Comparison of ENCODE assay signal across 8 cellular contexts in genomic region chr7:129144834-129145668, GRCh38. TPM values are rescaled to one million over a fixed set of nuclear protein-coding genes. Genes with fewer than 3 reads are reported as not detected.
DNase-seq lines count a peak whose midpoint lies in the region; ATAC-seq, FAIRE-seq and TF ChIP-seq lines count a peak whose summit lies in the region.

No MANE protein-coding gene starts in this region.

- TF ChIP-seq CTCF in D721Med (IDR thresholded peaks at IDR 0.05; ENCODE audit: insufficient read depth, missing control alignments) (peak; percentile 15), OCI-LY3 (IDR thresholded peaks at IDR 0.05; ENCODE audit: low read depth, low read length) (peak; percentile 81), bronchial epithelial cell (IDR thresholded peaks at IDR 0.05; ENCODE audit: insufficient read depth, low read length, severe bottlenecking) (peak; percentile 40), adrenal gland (IDR thresholded peaks at IDR 0.05) (no peak), omental fat pad (IDR thresholded peaks at IDR 0.05) (no peak)

- peak overlapping the region in 5 of 9 donors; percentile 62 to 83 (median 70) for H3K27ac Mint-ChIP-seq in naive thymus-derived CD4-positive, alpha-beta T cell

- H3K9ac ChIP-seq in OCI-LY3 (ENCODE audit: low read length), result peak overlapping the region; percentile 98

- H3K36me3 ChIP-seq in OCI-LY3 (replicated peaks; ENCODE audit: low read depth, low read length), result peaks cover 36% of the 10 kb centered on the region
- no peaks in the 10 kb centered on the region for H3K36me3 ChIP-seq in bronchial epithelial cell (ENCODE audit: control insufficient read depth, insufficient read depth, low read length)
- H3K36me3 ChIP-seq in naive thymus-derived CD4-positive, alpha-beta T cell (ENCODE audit: control insufficient read depth in 2 of 3, insufficient read depth in 3 of 3, low read length in 3 of 3), result no peaks in the 10 kb centered on the region
- no peaks in the 10 kb centered on the region for H3K36me3 ChIP-seq in adrenal gland (replicated peaks in 1 of 2)

- peak; percentile 31 for DNase-seq in D721Med (ENCODE audit: insufficient read length, low spot score)
- no peak for DNase-seq in bronchial epithelial cell (ENCODE audit: low read depth)
- peak in 6 of 9 donors; percentile 22 to 34 (median 26) for DNase-seq in naive thymus-derived CD4-positive, alpha-beta T cell
- DNase-seq in adrenal gland, result no peak
- DNase-seq in NCI-H146 (lab: John Stamatoyannopoulos, UW), result no peak
- no peak for DNase-seq in omental fat pad (ENCODE audit: low spot score)

- peaks cover 0 to 64% (median 5%) of the 10 kb centered on the region in 5 donors for H3K27me3 Mint-ChIP-seq in naive thymus-derived CD4-positive, alpha-beta T cell

- intact Hi-C loops in naive thymus-derived CD4-positive, alpha-beta T cell (cut with micrococcal nuclease), result loop anchor here in 1 of 2 donors (1.0 to 2.0 kb wide), 3 partner anchors 24 to 80 kb away; partner anchors contain the start of gene AHCYL2
- intact Hi-C loops in adrenal gland (cut with DNase I), result no loop called here

- peak overlapping the region; percentile 89 for H3K4me3 ChIP-seq in OCI-LY3 (ENCODE audit: low read length)
- H3K4me3 ChIP-seq in bronchial epithelial cell (ENCODE audit: low read depth, low read length), result peak overlapping the region; percentile 51
- H3K4me3 ChIP-seq in naive thymus-derived CD4-positive, alpha-beta T cell (ENCODE audit: low read length), result peak overlapping the region; percentile 47
- H3K4me3 ChIP-seq in adrenal gland, result peak overlapping the region in 2 of 4 donors; percentile 40 to 74

- CTCF ChIA-PET in naive thymus-derived CD4-positive, alpha-beta T cell (lab: Charles Lee), result interaction anchor here (1.4 to 1.5 kb wide), 2 partner anchors 19 to 54 kb away, joined by 3 to 6 read pairs; no protein-coding TSS in a partner anchor

- peak overlapping the region; percentile 97 for H3K4me2 ChIP-seq in OCI-LY3 (ENCODE audit: low read length)

- peaks cover 0 to 11% (median 0%) of the 10 kb centered on the region in 5 donors for H3K36me3 Mint-ChIP-seq in naive thymus-derived CD4-positive, alpha-beta T cell

- H3K4me1 ChIP-seq in OCI-LY3 (ENCODE audit: low read length), result peaks cover 43% of the 10 kb centered on the region
- peaks cover 4 to 10% of the 10 kb centered on the region in 2 donors for H3K4me1 ChIP-seq in naive thymus-derived CD4-positive, alpha-beta T cell (ENCODE audit: control insufficient read depth in 2 of 2, insufficient read depth in 2 of 2, low read length in 2 of 2)
- H3K4me1 ChIP-seq in adrenal gland (replicated peaks in 1 of 2), result peaks cover 0 to 4% of the 10 kb centered on the region in 2 donors

- peak overlapping the region; percentile 96 for H3K27ac ChIP-seq in OCI-LY3 (ENCODE audit: low read length)
- H3K27ac ChIP-seq in naive thymus-derived CD4-positive, alpha-beta T cell (ENCODE audit: low read depth, low read length), result peak overlapping the region; percentile 58
- peak overlapping the region in 2 of 5 donors; percentile 13 to 34 for H3K27ac ChIP-seq in adrenal gland

- H3K4me1 Mint-ChIP-seq in naive thymus-derived CD4-positive, alpha-beta T cell, result peaks cover 12 to 36% (median 27%) of the 10 kb centered on the region in 7 donors

- whole genome bisulfite sequencing in adrenal gland, 4 donors, result 6 to 67% (median 10%) methylated on average over 7 to 58 of the region's 58 CpGs

- peak overlapping the region; percentile 78 to 97 (median 88) for H3K4me3 Mint-ChIP-seq in naive thymus-derived CD4-positive, alpha-beta T cell

- POLR2A ChIA-PET in naive thymus-derived CD4-positive, alpha-beta T cell (lab: Charles Lee), result interaction anchor here (1.6 kb wide), 1 partner anchor 24 kb away, joined by 4 read pairs; no protein-coding TSS in a partner anchor

- H3K9me3 ChIP-seq in OCI-LY3 (ENCODE audit: insufficient read depth, low read length), result no peaks in the 10 kb centered on the region
- no peaks in the 10 kb centered on the region for H3K9me3 ChIP-seq in naive thymus-derived CD4-positive, alpha-beta T cell (ENCODE audit: control insufficient read depth in 2 of 3, low read length in 3 of 3)
- H3K9me3 ChIP-seq in adrenal gland (replicated peaks in 1 of 3), result no peaks in the 10 kb centered on the region

- no peak for FAIRE-seq in D721Med (lab: Jason Lieb, UNC)
- no peak for FAIRE-seq in bronchial epithelial cell (lab: Jason Lieb, UNC)

- H3K27me3 ChIP-seq in OCI-LY3 (ENCODE audit: low read depth, low read length) (0 out of 2 replicates have a peak, but pooled peaks cover 4% of the 10 kb centered on the region), bronchial epithelial cell (ENCODE audit: control insufficient read depth, insufficient read depth, low read length) (peaks cover 4% of the 10 kb centered on the region), adrenal gland (no peaks in the 10 kb centered on the region)
- peaks cover 0 to 5% of the 10 kb centered on the region in 2 donors for H3K27me3 ChIP-seq in naive thymus-derived CD4-positive, alpha-beta T cell (ENCODE audit: control insufficient read depth in 2 of 2, insufficient read depth in 2 of 2, low read length in 2 of 2)

- no peak for TF ChIP-seq POLR2A in adrenal gland (IDR thresholded peaks at IDR 0.05)

- H3K79me2 ChIP-seq in OCI-LY3 (ENCODE audit: low read length), result peaks cover 59% of the 10 kb centered on the region

- ATAC-seq in GM21619 (IDR thresholded peaks at IDR 0.05; ENCODE audit: unreplicated experiment) (peak; percentile 12), omental fat pad (ENCODE audit: low FRiP score) (no peak)
- peak; percentile 57 for ATAC-seq in naive thymus-derived CD4-positive, alpha-beta T cell

- H3K9me3 Mint-ChIP-seq in naive thymus-derived CD4-positive, alpha-beta T cell, result peaks cover 0 to 1% (median 0%) of the 10 kb centered on the region in 11 donors

- H4K20me1 ChIP-seq in OCI-LY3 (ENCODE audit: insufficient read depth, low read length), result peaks cover 17% of the 10 kb centered on the region

- H2AFZ ChIP-seq in OCI-LY3 (ENCODE audit: low read depth, low read length), result no peak overlapping the region

RNA-seq across cellular contexts. Expression of gene TSPAN33, which starts 0.5 kb away (rescaled TPM):
- total RNA-seq in bronchial epithelial cell, result 1.3 and 1.7 TPM in 2 replicates
- 10 to 100 TPM in 1 of 5 experiments, 1 to 10 TPM in 4; 1.8 to 14.8 (median 3.6) TPM for total RNA-seq in naive thymus-derived CD4-positive, alpha-beta T cell
- polyA plus RNA-seq in naive thymus-derived CD4-positive, alpha-beta T cell, result 10 to 100 TPM in 1 of 2 donors, 1 to 10 TPM in 1; 3.3 to 13.0 TPM
- total RNA-seq in adrenal gland, result 10 to 100 TPM in 6 of 8 donors, 1 to 10 TPM in 2; 5.5 to 20.0 (median 12.0) TPM
- polyA plus RNA-seq in adrenal gland, result 1 to 10 TPM; 3.6 to 8.4 (median 6.5) TPM
- 1 to 10 TPM; 1.7 to 8.1 (median 7.0) TPM for total RNA-seq in omental fat pad

RNA-seq across cellular contexts. Expression of gene SMO, which starts 43.4 kb away (rescaled TPM):
- total RNA-seq in bronchial epithelial cell, result 2.4 and 5.0 TPM in 2 replicates
- total RNA-seq in naive thymus-derived CD4-positive, alpha-beta T cell, result under 1 TPM in 2 of 5 experiments, not detected in 3; 0.11 to 0.22 TPM
- not detected for polyA plus RNA-seq in naive thymus-derived CD4-positive, alpha-beta T cell
- 10 to 100 TPM in 3 of 8 donors, 1 to 10 TPM in 5; 3.6 to 23.9 (median 9.4) TPM for total RNA-seq in adrenal gland
- 10 to 100 TPM in 1 of 3 donors, 1 to 10 TPM in 2; 2.5 to 12.9 (median 8.0) TPM for polyA plus RNA-seq in adrenal gland
- 1 to 10 TPM; 3.1 to 7.7 (median 4.9) TPM for total RNA-seq in omental fat pad

Comparison
In these comparisons a context has a peak if more than half of its experiments do, and no peak if none do; other contexts are left out.
1. DNase-seq: peak in D721Med (single experiment) and naive thymus-derived CD4-positive, alpha-beta T cell (6 of 9); none in bronchial epithelial cell (single experiment), adrenal gland (0 of 7), NCI-H146 (single experiment) and omental fat pad (single experiment).
2. CTCF ChIP-seq: peak in D721Med (single experiment), OCI-LY3 (single experiment) and bronchial epithelial cell (single experiment); none in adrenal gland (0 of 6) and omental fat pad (0 of 3).